ENCODE assay signal across 22 cellular contexts in the genomic region with DNA sequence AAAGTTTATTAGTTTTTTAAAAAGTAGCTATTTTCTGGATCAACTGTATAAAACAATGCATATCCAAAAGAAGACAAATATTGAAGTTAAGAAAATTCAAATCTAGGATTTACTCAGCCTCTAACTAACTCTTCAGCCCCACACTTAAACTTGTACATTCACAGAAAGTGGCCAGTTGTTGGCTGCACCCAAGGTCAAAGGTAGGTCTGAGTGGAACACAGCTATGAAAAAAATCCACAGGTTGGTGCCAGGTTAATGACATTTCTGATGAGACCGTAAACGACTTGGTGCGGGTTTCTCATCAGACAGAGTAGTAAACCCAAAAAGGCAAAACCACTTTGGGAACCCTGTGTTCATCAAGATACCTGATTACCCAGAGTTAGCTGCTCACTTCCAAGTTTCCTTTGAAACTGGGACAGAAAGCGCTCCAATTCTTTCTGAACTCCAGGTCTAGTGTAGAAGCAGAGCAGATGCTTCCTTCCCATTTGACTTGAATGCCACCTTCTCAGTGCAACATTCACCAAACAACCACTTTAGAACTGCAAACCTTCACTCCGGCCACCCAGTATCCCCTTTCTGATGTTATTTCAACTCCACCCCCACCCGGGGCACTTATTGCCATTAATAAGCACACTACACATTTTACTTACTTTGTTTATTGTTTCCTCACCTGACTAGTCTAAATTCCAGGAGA.
DNase-seq lines count a peak whose midpoint lies in the region; ATAC-seq and TF ChIP-seq lines count a peak whose summit lies in the region.
"Had no signal": no experiment of that assay in that cellular context is flagged by ENCODE, and none has a peak within 500 bp of the region (broad histone marks: within the 10 kb centered on the region; RNA-seq: fewer than 3 reads in every experiment).

No MANE protein-coding gene starts in this region.

- intact Hi-C loops in right cardiac atrium (cut with DNase I) (no loop called here), Right ventricle myocardium superior (cut with DNase I) (no loop called here)

- H3K27ac ChIP-seq in right cardiac atrium (ENCODE audit: low read length) (peak overlapping the region; percentile 72), mesodermal cell (ENCODE audit: low read depth, low read length, severe bottlenecking) (peak overlapping the region; percentile 98)
- H3K27ac ChIP-seq: suprapubic skin had no signal

- H3K4me1 Mint-ChIP-seq in chondrocyte (ENCODE audit: low read depth): peaks cover 70% of the 10 kb centered on the region

- no peaks in the 10 kb centered on the region for H3K27me3 ChIP-seq in right cardiac atrium (ENCODE audit: control insufficient read depth, insufficient read depth)
- H3K27me3 ChIP-seq: adrenal gland, suprapubic skin had no signal

- H3K36me3 ChIP-seq in mesodermal cell (ENCODE audit: control insufficient read depth, insufficient read depth, low read length): no peaks in the 10 kb centered on the region
- H3K36me3 ChIP-seq: adrenal gland, suprapubic skin had no signal

- TF ChIP-seq CTCF in chondrocyte (IDR thresholded peaks at IDR 0.05): no peak

- no peak overlapping the region for H3K4me3 ChIP-seq in right cardiac atrium (ENCODE audit: low read length)
- H3K4me3 ChIP-seq in mesodermal cell (ENCODE audit: extremely low read depth, insufficient read depth, low read length, poor library complexity, severe bottlenecking): no peak overlapping the region
- H3K4me3 ChIP-seq: adrenal gland, GM12878, mucosa of descending colon, suprapubic skin had no signal

- no peaks in the 10 kb centered on the region for H3K27me3 Mint-ChIP-seq in chondrocyte (ENCODE audit: low read depth)

- H3K4me3 Mint-ChIP-seq in chondrocyte (ENCODE audit: unreplicated experiment): no peak overlapping the region
- H3K4me3 Mint-ChIP-seq: activated CD4-positive, alpha-beta memory T cell treated with anti-CD3 and anti-CD28 coated beads, Interleukin-2, amount 10 ng/mL, durations not matched to agents 7 days and 5 days had no signal

- H3K27ac Mint-ChIP-seq in chondrocyte (ENCODE audit: unreplicated experiment): peak overlapping the region; percentile 89
- H3K27ac Mint-ChIP-seq: activated CD4-positive, alpha-beta memory T cell treated with anti-CD3 and anti-CD28 coated beads, Interleukin-2, amount 10 ng/mL, durations not matched to agents 7 days and 5 days had no signal

- H3K36me3 Mint-ChIP-seq in chondrocyte (ENCODE audit: low read depth): no peaks in the 10 kb centered on the region

- no peak for ATAC-seq in right cardiac atrium
- ATAC-seq in Right ventricle myocardium superior (ENCODE audit: poor library complexity): no peak
- no peak for ATAC-seq in GM19397 (IDR thresholded peaks at IDR 0.05; ENCODE audit: unreplicated experiment)
- no peak for ATAC-seq in HG02759 (IDR thresholded peaks at IDR 0.05; ENCODE audit: unreplicated experiment)
- ATAC-seq: GM12878, mucosa of descending colon had no signal

- peaks cover 8% of the 10 kb centered on the region for H3K4me1 ChIP-seq in right cardiac atrium (ENCODE audit: control insufficient read depth, insufficient read depth, low read length)
- peaks cover 14% of the 10 kb centered on the region for H3K4me1 ChIP-seq in mesodermal cell (ENCODE audit: control insufficient read depth, insufficient read depth, low read length, poor library complexity, severe bottlenecking)
- H3K4me1 ChIP-seq: suprapubic skin had no signal

- WGBS in right cardiac atrium: 90% methylated on average over 6 of the region's 6 CpGs
- 83 to 90% methylated on average over 6 of the region's 6 CpGs for WGBS in mesodermal cell (ENCODE audit: insufficient coverage in 2 of 2), 2 experiments

- peaks cover 8% of the 10 kb centered on the region for H3K9me3 Mint-ChIP-seq in chondrocyte (ENCODE audit: low read depth)
- H3K9me3 Mint-ChIP-seq: activated CD4-positive, alpha-beta memory T cell treated with anti-CD3 and anti-CD28 coated beads, Interleukin-2, amount 10 ng/mL, durations not matched to agents 7 days and 5 days had no signal

- H3K9me3 ChIP-seq in right cardiac atrium (ENCODE audit: control insufficient read depth, low read length) (no peaks in the 10 kb centered on the region), mesodermal cell (ENCODE audit: control insufficient read depth, low read length) (no peaks in the 10 kb centered on the region)
- H3K9me3 ChIP-seq: adrenal gland, mucosa of descending colon, suprapubic skin had no signal

- DNase-seq in right cardiac atrium (no peak), Right ventricle myocardium superior (no peak), chondrocyte (ENCODE audit: low spot score) (no peak), COR-L47 (lab: John Stamatoyannopoulos, UW) (no peak)
- DNase-seq in activated CD4-positive, alpha-beta T cell treated with anti-CD3 and anti-CD28 coated beads for 48 hours: no peak
- DNase-seq: activated CD4-positive, alpha-beta memory T cell treated with anti-CD3 and anti-CD28 coated beads, Interleukin-2, amount 10 ng/mL, durations not matched to agents 7 days and 5 days; activated CD4-positive, CD25-positive, alpha-beta regulatory T cell; activated T-cell treated with anti-CD3 and anti-CD28 coated beads for 4 hours; adrenal gland; DMS79; foreskin fibroblast; GOT3; kidney; mucosa of descending colon; NCI-H2107; NCI-H510A; retina had no signal
